Comparison of ENCODE assay signal across 1 cellular context in the genomic region with DNA sequence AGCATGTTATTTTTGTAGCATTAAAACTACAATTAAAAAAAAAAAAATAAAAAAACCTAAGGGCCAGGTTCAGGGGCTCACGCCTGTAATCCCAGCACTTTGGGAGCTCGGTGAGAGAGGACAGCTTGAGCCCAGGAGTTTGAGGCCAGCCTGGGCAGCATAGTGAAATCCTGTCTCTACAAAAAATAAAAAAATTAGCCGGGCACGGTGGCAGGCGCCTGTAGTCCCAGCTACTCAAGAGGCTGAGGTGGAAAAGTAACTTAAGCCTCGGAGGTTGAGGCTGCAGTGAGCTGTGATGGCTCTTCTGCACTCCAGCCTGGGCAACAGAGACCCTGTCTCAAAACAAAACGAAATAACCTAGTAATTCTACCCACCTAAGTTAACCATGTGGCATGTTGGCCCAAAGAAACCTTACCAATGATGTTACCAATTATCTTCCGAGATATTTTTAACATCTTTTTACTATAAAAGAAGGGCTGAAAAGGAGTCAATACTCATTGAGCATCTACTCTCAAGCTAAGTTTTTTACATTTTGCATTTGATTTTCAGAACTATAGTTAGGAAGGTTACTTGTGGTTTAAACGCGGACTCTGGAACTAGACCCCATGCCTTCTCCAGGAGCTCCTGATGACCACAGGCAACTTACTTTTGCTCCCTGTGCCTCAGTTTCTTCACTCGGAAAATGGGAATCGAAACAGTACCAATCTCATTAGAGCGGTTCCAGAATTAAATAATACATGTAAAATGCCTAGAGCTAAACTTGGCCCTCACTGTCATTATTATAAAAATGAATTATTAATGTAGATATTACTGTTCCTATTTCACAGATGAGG.
TF ChIP-seq lines count a peak whose summit lies in the region.

No MANE protein-coding gene starts in this region.

TF ChIP-seq in WTC11, 78 proteins besides CTCF, POLR2A, EP300 and RAD21 (continued from another document):
- TF ChIP-seq, protein P1, sequence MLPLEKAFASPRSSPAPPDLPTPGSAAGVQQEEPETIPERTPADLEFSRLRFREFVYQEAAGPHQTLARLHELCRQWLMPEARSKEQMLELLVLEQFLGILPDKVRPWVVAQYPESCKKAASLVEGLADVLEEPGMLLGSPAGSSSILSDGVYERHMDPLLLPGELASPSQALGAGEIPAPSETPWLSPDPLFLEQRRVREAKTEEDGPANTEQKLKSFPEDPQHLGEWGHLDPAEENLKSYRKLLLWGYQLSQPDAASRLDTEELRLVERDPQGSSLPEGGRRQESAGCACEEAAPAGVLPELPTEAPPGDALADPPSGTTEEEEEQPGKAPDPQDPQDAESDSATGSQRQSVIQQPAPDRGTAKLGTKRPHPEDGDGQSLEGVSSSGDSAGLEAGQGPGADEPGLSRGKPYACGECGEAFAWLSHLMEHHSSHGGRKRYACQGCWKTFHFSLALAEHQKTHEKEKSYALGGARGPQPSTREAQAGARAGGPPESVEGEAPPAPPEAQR (CRISPR knock-in tag; IDR thresholded peaks at IDR 0.05): no peak
- no peak for TF ChIP-seq ZNF121 (CRISPR knock-in tag; IDR thresholded peaks at IDR 0.05)
